ENCODE assay signal across 18 cellular contexts in the genomic region with DNA sequence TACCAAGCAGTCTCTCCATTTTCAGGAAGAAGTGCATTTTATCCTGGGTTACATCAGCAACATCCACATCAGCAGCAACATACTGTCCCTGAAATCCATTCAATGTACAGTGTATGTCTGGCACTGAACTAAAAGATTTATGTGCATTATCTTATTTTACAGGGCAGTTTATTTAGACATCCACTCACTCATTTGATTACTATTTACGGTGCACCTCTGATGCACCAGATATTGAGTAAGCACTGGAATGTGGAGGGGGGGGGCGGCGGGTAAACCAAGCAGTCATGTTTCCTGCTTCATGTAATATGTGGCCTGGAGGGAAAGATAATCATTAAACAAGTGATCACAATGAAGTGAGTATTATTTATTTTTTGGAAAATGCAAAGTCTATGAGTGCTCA.
"Had no signal": no experiment of that assay in that cellular context is flagged by ENCODE, and none has a peak within 500 bp of the region (broad histone marks: within the 10 kb centered on the region; RNA-seq: fewer than 3 reads in every experiment).

No MANE protein-coding gene starts in this region.

- H3K9me3 ChIP-seq: adrenal gland, gastrocnemius medialis, neutrophil, testis, upper lobe of right lung had no signal

- H2AFZ ChIP-seq: parathyroid adenoma had no signal

- H3K9ac ChIP-seq: parathyroid adenoma had no signal

- H3K79me2 ChIP-seq: parathyroid adenoma had no signal

- H3K4me3 ChIP-seq: adrenal gland, gastrocnemius medialis, heart right ventricle, left lung, stomach, testis, upper lobe of right lung had no signal

- H3K4me1 ChIP-seq: adrenal gland, gastrocnemius medialis, heart right ventricle, left lung, parathyroid adenoma, stomach, testis, upper lobe of right lung had no signal

- H3K27ac ChIP-seq: adrenal gland, gastrocnemius medialis, heart right ventricle, left lung, neutrophil, parathyroid adenoma, stomach, testis, upper lobe of right lung, WERI-Rb-1 had no signal

- H3K27me3 ChIP-seq: adrenal gland, gastrocnemius medialis, heart right ventricle, left lung, neutrophil, stomach, testis, upper lobe of right lung had no signal

- H3K36me3 ChIP-seq: adrenal gland, gastrocnemius medialis, heart right ventricle, left lung, neutrophil, stomach, upper lobe of right lung, WERI-Rb-1 had no signal

- DNase-seq: activated CD4-positive, alpha-beta memory T cell treated with anti-CD3 and anti-CD28 coated beads, Interleukin-2, amount 10 ng/mL, durations not matched to agents 7 days and 5 days; activated CD4-positive, alpha-beta T cell treated with anti-CD3 and anti-CD28 coated beads for 36 hours; activated effector memory CD4-positive, alpha-beta T cell treated with Interleukin-2 at 50 U/mL for 16 hours; activated T-cell treated with anti-CD3 and anti-CD28 coated beads, Interleukin-2, amount 50 U/mL, for 4 hours; caudate nucleus; gastrocnemius medialis; heart right ventricle; left lung; natural killer cell; stimulated activated CD4-positive, alpha-beta T cell treated with anti-CD3 and anti-CD28 coated beads, Interleukin-12 subunit alpha, Interleukin-12 subunit beta, amount 100 ng/mL, for 4 hours; stimulated activated CD4-positive, alpha-beta T cell treated with anti-CD3 and anti-CD28 coated beads, Interleukin-2, amount 100 ng/mL, for 24 hours; stomach; testis; upper lobe of right lung; WERI-Rb-1 had no signal

- ATAC-seq: activated CD4-positive, alpha-beta T cell treated with anti-CD3 and anti-CD28 coated beads for 36 hours; activated T-cell treated with anti-CD3 and anti-CD28 coated beads, Interleukin-2, amount 50 U/mL, for 4 hours; gastrocnemius medialis; heart right ventricle; left lung; natural killer cell; upper lobe of right lung had no signal
